In genomic region chr19:46766569-46767317, GRCh38 we compare ENCODE assay signal across 7 cellular contexts.
DNase-seq lines count a peak whose midpoint lies in the region; ATAC-seq and TF ChIP-seq lines count a peak whose summit lies in the region.
"Had no signal": no experiment of that assay in that cellular context is flagged by ENCODE, and none has a peak within 500 bp of the region (broad histone marks: within the 10 kb centered on the region; RNA-seq: fewer than 3 reads in every experiment).

No MANE protein-coding gene starts in this region.

- H3K4me1 Mint-ChIP-seq in activated naive CD8-positive, alpha-beta T cell treated with anti-CD3 and anti-CD28 coated beads, Interleukin-2, amount 50 U/mL, for 24 hours, result no peaks in the 10 kb centered on the region
- peaks cover 11% of the 10 kb centered on the region for H3K4me1 Mint-ChIP-seq in nephron

- H3K36me3 Mint-ChIP-seq in activated naive CD8-positive, alpha-beta T cell treated with anti-CD3 and anti-CD28 coated beads, Interleukin-2, amount 50 U/mL, for 24 hours (ENCODE audit: low read depth), result peaks cover 2% of the 10 kb centered on the region
- H3K36me3 Mint-ChIP-seq in nephron (ENCODE audit: low read depth), result no peaks in the 10 kb centered on the region

- no peaks in the 10 kb centered on the region for H3K9me3 Mint-ChIP-seq in activated naive CD8-positive, alpha-beta T cell treated with anti-CD3 and anti-CD28 coated beads, Interleukin-2, amount 50 U/mL, for 24 hours
- no peaks in the 10 kb centered on the region for H3K9me3 Mint-ChIP-seq in nephron
- H3K9me3 Mint-ChIP-seq: IgD-negative memory B cell had no signal

- no peak overlapping the region for H3K4me3 Mint-ChIP-seq in activated naive CD8-positive, alpha-beta T cell treated with anti-CD3 and anti-CD28 coated beads, Interleukin-2, amount 50 U/mL, for 24 hours
- H3K4me3 Mint-ChIP-seq in nephron, result no peak overlapping the region
- H3K4me3 Mint-ChIP-seq: IgD-negative memory B cell had no signal

- DNase-seq in D341Med (ENCODE audit: low spot score), result peak; percentile 77
- peak; percentile 72 for DNase-seq in NCI-H69 (lab: John Stamatoyannopoulos, UW)
- peak; percentile 70 for DNase-seq in activated naive CD8-positive, alpha-beta T cell treated with anti-CD3 and anti-CD28 coated beads, Interleukin-2, amount 50 U/mL, for 24 hours
- DNase-seq in GM03348 (ENCODE audit: low spot score), result no peak
- no peak for DNase-seq in NCI-H345 treated with DMSO at 0.1 percent for 48 hours (lab: John Stamatoyannopoulos, UW; ENCODE audit: unreplicated experiment)

- no peaks in the 10 kb centered on the region for H3K27me3 Mint-ChIP-seq in activated naive CD8-positive, alpha-beta T cell treated with anti-CD3 and anti-CD28 coated beads, Interleukin-2, amount 50 U/mL, for 24 hours
- no peaks in the 10 kb centered on the region for H3K27me3 Mint-ChIP-seq in nephron (ENCODE audit: low read depth)
- H3K27me3 Mint-ChIP-seq: IgD-negative memory B cell had no signal

- TF ChIP-seq CTCF in nephron (IDR thresholded peaks at IDR 0.05; ENCODE audit: unreplicated experiment in 3 of 3), result peak; percentile 44 to 48 (median 47)

- ATAC-seq in activated naive CD8-positive, alpha-beta T cell treated with anti-CD3 and anti-CD28 coated beads, Interleukin-2, amount 50 U/mL, for 24 hours, result peak; percentile 65

- H3K27ac Mint-ChIP-seq in activated naive CD8-positive, alpha-beta T cell treated with anti-CD3 and anti-CD28 coated beads, Interleukin-2, amount 50 U/mL, for 24 hours, result no peak overlapping the region
- peak overlapping the region in 2 of 3 experiments; percentile 9 to 76 for H3K27ac Mint-ChIP-seq in nephron
- H3K27ac Mint-ChIP-seq: IgD-negative memory B cell had no signal

Comparison
In these comparisons a context has a peak if more than half of its experiments do, and no peak if none do; other contexts are left out.
1. DNase-seq: peak in D341Med (single experiment), NCI-H69 (single experiment) and activated naive CD8-positive, alpha-beta T cell treated with anti-CD3 and anti-CD28 coated beads, Interleukin-2, amount 50 U/mL, for 24 hours (single experiment); none in GM03348 (single experiment) and NCI-H345 treated with DMSO at 0.1 percent for 48 hours (single experiment).